Comparison of ENCODE assay signal across 27 cellular contexts in the genomic region with DNA sequence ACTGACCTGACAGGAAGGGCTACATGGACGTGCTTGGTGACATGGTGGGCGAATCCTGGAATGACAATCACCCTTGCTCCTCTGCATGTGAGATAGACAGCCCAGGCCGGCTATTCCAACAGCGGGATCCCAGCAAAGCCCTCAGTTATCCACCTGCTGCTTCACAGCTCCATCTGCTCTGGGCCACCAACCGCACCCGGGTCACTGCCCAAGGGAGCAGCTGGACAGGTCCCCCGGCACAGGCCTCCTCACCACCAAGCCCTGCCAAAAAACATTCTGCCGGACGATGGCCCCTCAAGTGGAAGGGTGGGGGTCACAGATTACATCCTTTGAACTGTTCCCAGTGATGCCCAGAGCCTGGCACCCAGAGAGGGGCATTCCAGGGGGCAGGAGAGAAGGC. TPM values are rescaled to one million over a fixed set of nuclear protein-coding genes. Genes with fewer than 3 reads are reported as not detected.
A peak's percentile ranks its signal among the peaks of the same experiment; 100 is the strongest.
DNase-seq lines count a peak whose midpoint lies in the region; ATAC-seq and TF ChIP-seq lines count a peak whose summit lies in the region.
"Had no signal": no experiment of that assay in that cellular context is flagged by ENCODE, and none has a peak within 500 bp of the region (broad histone marks: within the 10 kb centered on the region; RNA-seq: fewer than 3 reads in every experiment).

No MANE protein-coding gene starts in this region.

- in situ Hi-C loops in brain microvascular endothelial cell (cut with HindIII; ENCODE audit: low pct_ligation_motif_present, low sequenced_read_pairs), result no loop called here
- in situ Hi-C loops in GM13976 (cut with MboI; ENCODE audit: low sequenced_read_pairs, unreplicated experiment), result no loop called here

- 83 to 89% methylated on average over 9 of the region's 9 CpGs for WGBS in heart right ventricle, 2 donors

- no peak overlapping the region for H3K4me3 ChIP-seq in heart right ventricle
- H3K4me3 ChIP-seq in brain microvascular endothelial cell (ENCODE audit: low read depth, low read length), result no peak overlapping the region
- H3K4me3 ChIP-seq: colonic mucosa, GM12878, SK-N-MC had no signal

- peak overlapping the region; percentile 37 to 98 (median 78) for H3K27ac Mint-ChIP-seq in naive thymus-derived CD8-positive, alpha-beta T cell
- H3K27ac Mint-ChIP-seq: brain, mesothelial cell of epicardium had no signal

- peak; percentile 61 for DNase-seq in cardiac septum (ENCODE audit: low spot score)
- DNase-seq in heart right ventricle, result no peak
- no peak for DNase-seq in brain microvascular endothelial cell
- no peak for DNase-seq in naive thymus-derived CD8-positive, alpha-beta T cell
- no peak for DNase-seq in hypothalamus (lab: John Stamatoyannopoulos, UW)
- DNase-seq in GM13976 (ENCODE audit: low spot score), result no peak
- DNase-seq in NCI-H2081 (lab: John Stamatoyannopoulos, UW), result no peak
- DNase-seq: activated CD4-positive, alpha-beta T cell treated with anti-CD3 and anti-CD28 coated beads, Interleukin-2, amount 50 U/mL, for 48 hours; activated naive CD8-positive, alpha-beta T cell treated with anti-CD3 and anti-CD28 coated beads, Interleukin-2, amount 10 ng/mL, durations not matched to agents 7 days and 5 days; DMS79; GOT3; Kasumi-1; NCI-H1105 treated with DMSO at 0.1 percent for 48 hours; NCI-H446 treated with DMSO at 0.1 percent for 48 hours; NK-92 treated with Interleukin-12 subunit alpha and Interleukin-12 subunit beta, amount 100 ng/mL, for 24 hours; stimulated activated CD4-positive, alpha-beta T cell treated with anti-CD3 and anti-CD28 coated beads, Interleukin-4, amount 100 ng/mL, for 4 hours had no signal

- peaks cover 0 to 82% (median 9%) of the 10 kb centered on the region in 3 donors for H3K36me3 Mint-ChIP-seq in naive thymus-derived CD8-positive, alpha-beta T cell

- H3K9me3 ChIP-seq in heart right ventricle, result no peaks in the 10 kb centered on the region
- H3K9me3 ChIP-seq: colonic mucosa had no signal

- peaks cover 0 to 78% (median 40%) of the 10 kb centered on the region in 9 donors for H3K4me1 ChIP-seq in heart right ventricle

- H3K4me1 Mint-ChIP-seq in naive thymus-derived CD8-positive, alpha-beta T cell, result peaks cover 42 to 97% (median 90%) of the 10 kb centered on the region in 4 donors

- TF ChIP-seq CTCF in heart right ventricle (IDR thresholded peaks at IDR 0.05) (no peak), brain microvascular endothelial cell (IDR thresholded peaks at IDR 0.05; ENCODE audit: low read depth, low read length, missing control alignments) (no peak), GM13976 (IDR thresholded peaks at IDR 0.05; ENCODE audit: borderline replicate concordance, control extremely low read depth, extremely low read depth, insufficient read depth, missing control alignments) (no peak)

- no peaks in the 10 kb centered on the region for H3K27me3 Mint-ChIP-seq in naive thymus-derived CD8-positive, alpha-beta T cell
- H3K27me3 Mint-ChIP-seq: activated naive CD8-positive, alpha-beta T cell treated with anti-CD3 and anti-CD28 coated beads, Interleukin-2, amount 10 ng/mL, durations not matched to agents 7 days and 5 days; brain had no signal

- peak overlapping the region in 1 of 10 donors; percentile 40 for H3K4me3 Mint-ChIP-seq in naive thymus-derived CD8-positive, alpha-beta T cell
- H3K4me3 Mint-ChIP-seq: activated naive CD8-positive, alpha-beta T cell treated with anti-CD3 and anti-CD28 coated beads, Interleukin-2, amount 10 ng/mL, durations not matched to agents 7 days and 5 days; brain; mesothelial cell of epicardium had no signal

- no peaks in the 10 kb centered on the region for H3K9me3 Mint-ChIP-seq in naive thymus-derived CD8-positive, alpha-beta T cell
- H3K9me3 Mint-ChIP-seq: activated naive CD8-positive, alpha-beta T cell treated with anti-CD3 and anti-CD28 coated beads, Interleukin-2, amount 10 ng/mL, durations not matched to agents 7 days and 5 days; mesothelial cell of epicardium had no signal

- POLR2A ChIA-PET in naive thymus-derived CD8-positive, alpha-beta T cell (lab: Charles Lee), result interaction anchor here (1.2 kb wide), 1 partner anchor 19 kb away, joined by 3 read pairs; no protein-coding TSS in a partner anchor

- peaks cover 0 to 54% (median 0%) of the 10 kb centered on the region in 9 donors for H3K36me3 ChIP-seq in heart right ventricle
- H3K36me3 ChIP-seq in brain microvascular endothelial cell (replicated peaks), result peaks cover 14% of the 10 kb centered on the region
- H3K36me3 ChIP-seq: colonic mucosa had no signal

- H3K27me3 ChIP-seq in heart right ventricle (no peaks in the 10 kb centered on the region), brain microvascular endothelial cell (replicated peaks) (no peaks in the 10 kb centered on the region)
- H3K27me3 ChIP-seq: colonic mucosa had no signal

- ATAC-seq in heart right ventricle (no peak), GM18870 (IDR thresholded peaks at IDR 0.05; ENCODE audit: unreplicated experiment) (no peak)
- no peak for ATAC-seq in naive thymus-derived CD8-positive, alpha-beta T cell
- ATAC-seq: GM12878, Panc1 had no signal

- intact Hi-C loops in cardiac septum (cut with DNase I) (no loop called here), heart right ventricle (cut with DNase I) (loop anchor here in 1 of 10 donors (5.0 kb wide), 1 partner anchor 36 kb away; no protein-coding TSS in a partner anchor)

- H3K27ac ChIP-seq in heart right ventricle (no peak overlapping the region), brain microvascular endothelial cell (peak overlapping the region; percentile 78)
- H3K27ac ChIP-seq: colonic mucosa, SK-N-MC had no signal

RNA-seq across cellular contexts. Expression of a gene that starts 39.6 kb away (rescaled TPM):
- 12.1 TPM for total RNA-seq in cardiac septum
- total RNA-seq in heart right ventricle, result 10 to 100 TPM in 5 of 10 donors, 1 to 10 TPM in 5; 5.6 to 22.3 (median 9.8) TPM
- 10 to 100 TPM in 1 of 2 donors, 1 to 10 TPM in 1; 9.3 to 10.8 TPM for polyA plus RNA-seq in heart right ventricle
- 100 to 1,000 TPM; 351 to 360 TPM for total RNA-seq in naive thymus-derived CD8-positive, alpha-beta T cell
- polyA plus RNA-seq in naive thymus-derived CD8-positive, alpha-beta T cell, result 100 to 1,000 TPM in 1 of 3 donors, 10 to 100 TPM in 2; 44.6 to 128 (median 62.1) TPM

RNA-seq across cellular contexts. Expression of a gene that starts 45.6 kb away (rescaled TPM):
- total RNA-seq in cardiac septum, result not detected
- not detected for total RNA-seq in heart right ventricle
- not detected for polyA plus RNA-seq in heart right ventricle
- not detected for total RNA-seq in naive thymus-derived CD8-positive, alpha-beta T cell
- polyA plus RNA-seq in naive thymus-derived CD8-positive, alpha-beta T cell, result not detected
- total RNA-seq: activated naive CD8-positive, alpha-beta T cell treated with anti-CD3 and anti-CD28 coated beads, Interleukin-2, amount 10 ng/mL, durations not matched to agents 7 days and 5 days; colonic mucosa; fibroblast of lung; glomerular endothelial cell; GM12878; left colon; mesothelial cell of epicardium; urinary bladder had no signal
- polyA plus RNA-seq: fibroblast of lung, urinary bladder had no signal

Comparison
In these comparisons a context has a peak if more than half of its experiments do, and no peak if none do; other contexts are left out.
1. RNA of a gene that starts 39.6 kb away (total RNA-seq): 351 to 360 TPM in naive thymus-derived CD8-positive, alpha-beta T cell; 12.1 TPM in cardiac septum (single experiment) and 5.6 to 22.3 TPM in heart right ventricle; every median in the first group is over 10 times any median in the second.